Comparison of ENCODE assay signal across 10 cellular contexts in genomic region chr14:22268875-22269274, GRCh38.
DNase-seq lines count a peak whose midpoint lies in the region; ATAC-seq, FAIRE-seq and TF ChIP-seq lines count a peak whose summit lies in the region.
"Had no signal": no experiment of that assay in that cellular context is flagged by ENCODE, and none has a peak within 500 bp of the region (broad histone marks: within the 10 kb centered on the region; RNA-seq: fewer than 3 reads in every experiment).

No MANE protein-coding gene starts in this region.

- H3K4me2 ChIP-seq in Loucy (ENCODE audit: low read depth, low read length, poor library complexity, severe bottlenecking) (no peak overlapping the region), K562 (ENCODE audit: insufficient read depth, low read length) (no peak overlapping the region)

- H3K36me3 Mint-ChIP-seq in nephron progenitor cell (ENCODE audit: low read depth), result no peaks in the 10 kb centered on the region

- no peaks in the 10 kb centered on the region for H3K27me3 ChIP-seq in Loucy (ENCODE audit: insufficient read depth, low read length, poor library complexity, severe bottlenecking)
- H3K27me3 ChIP-seq in K562 (ENCODE audit: control insufficient read depth in 2 of 2, insufficient read depth in 2 of 2, low read length in 2 of 2), result no peaks in the 10 kb centered on the region
- H3K27me3 ChIP-seq in right lobe of liver, result no peaks in the 10 kb centered on the region

- TF ChIP-seq CTCF in Loucy (conservative IDR thresholded peaks at IDR 0.05; ENCODE audit: low read length) (no peak), K562 (IDR thresholded peaks at IDR 0.05 in 2 of 3, conservative IDR thresholded peaks at IDR 0.05 in 1 of 3; ENCODE audit: insufficient read depth in 2 of 3, low read depth in 1 of 3, low read length in 3 of 3) (no peak), nephron progenitor cell (IDR thresholded peaks at IDR 0.05) (no peak), right lobe of liver (IDR thresholded peaks at IDR 0.05) (no peak)

- TF ChIP-seq POLR2A in K562 (conservative IDR thresholded peaks at IDR 0.05) (no peak), right lobe of liver (IDR thresholded peaks at IDR 0.05) (no peak)

- H3K27ac Mint-ChIP-seq in nephron progenitor cell, result peak overlapping the region; percentile 31

- in situ Hi-C loops in K562 (cut with MboI), result no loop called here

- H3K27ac ChIP-seq in K562 (ENCODE audit: extremely low read depth, low read depth, low read length) (no peak overlapping the region), right lobe of liver (no peak overlapping the region)

- H3K4me1 Mint-ChIP-seq in nephron progenitor cell, result peaks cover 25% of the 10 kb centered on the region

- no TSS peak for BruUV-seq in K562 (replicated peaks; lab: Mats Ljungman, UMichigan)

- H3K4me3 ChIP-seq in Loucy (ENCODE audit: low read length, poor library complexity, severe bottlenecking) (no peak overlapping the region), K562 (no peak overlapping the region), right lobe of liver (no peak overlapping the region)

- no peak for TF ChIP-seq RAD21 in K562 (CRISPR knock-in tag; conservative IDR thresholded peaks at IDR 0.05 in 1 of 2, IDR thresholded peaks at IDR 0.05 in 1 of 2)

- H3K4me1 ChIP-seq in Loucy (ENCODE audit: insufficient read depth, low read length, poor library complexity, severe bottlenecking) (peaks cover 33% of the 10 kb centered on the region), K562 (replicated peaks in 1 of 2; ENCODE audit: control insufficient read depth in 2 of 2, insufficient read depth in 2 of 2, low read length in 2 of 2) (no peaks in the 10 kb centered on the region), right lobe of liver (no peaks in the 10 kb centered on the region)

- H3K79me2 ChIP-seq in Loucy (ENCODE audit: insufficient read depth, low read length) (no peaks in the 10 kb centered on the region), K562 (ENCODE audit: control insufficient read depth, insufficient read depth, low read length) (no peaks in the 10 kb centered on the region)

- TF ChIP-seq EP300 in K562 (IDR thresholded peaks at IDR 0.05; ENCODE audit: low read length), result no peak

- FAIRE-seq in K562 (lab: Jason Lieb, UNC), result no peak

- no peaks in the 10 kb centered on the region for H3K9me1 ChIP-seq in K562 (ENCODE audit: control insufficient read depth, insufficient read depth, low read length)

- CTCF ChIA-PET in K562 (lab: Yijun Ruan, JAX; ENCODE audit: low intra/inter-chr PET ratio), result no interaction called here

- no peaks in the 10 kb centered on the region for H4K20me1 ChIP-seq in Loucy (ENCODE audit: insufficient read depth, low read length, poor library complexity, severe bottlenecking)
- H4K20me1 ChIP-seq in K562 (replicated peaks; ENCODE audit: control insufficient read depth, insufficient read depth, low read length), result no peaks in the 10 kb centered on the region

- H3K9me3 Mint-ChIP-seq in nephron progenitor cell, result no peaks in the 10 kb centered on the region

- H2AFZ ChIP-seq in Loucy (ENCODE audit: low read length), result 0 out of 2 replicates have a peak overlapping the region, but pooled peaks have one; percentile 28
- no peak overlapping the region for H2AFZ ChIP-seq in K562 (ENCODE audit: low read depth, low read length)

- DNase-seq in NOMO-1 (lab: John Stamatoyannopoulos, UW; ENCODE audit: unreplicated experiment in 2 of 2) (peak; percentile 29 to 47), NOMO-1 treated with dmso at 0.1 percent for 144 hours (lab: John Stamatoyannopoulos, UW; ENCODE audit: unreplicated experiment) (no peak), K562 (ENCODE audit: extremely low read depth in 1 of 4, low spot score in 3 of 4) (peak in 1 of 4 experiments; percentile 10), nephron progenitor cell (no peak), NCI-H345 (lab: John Stamatoyannopoulos, UW) (no peak), right lobe of liver (no peak)
- no peak for DNase-seq in stimulated activated CD4-positive, alpha-beta T cell treated with anti-CD3 and anti-CD28 coated beads, Interleukin-1b, Interleukin-23, amount 100 ng/mL, for 48 hours
- DNase-seq: NCI-H1092 had no signal

- POLR2A ChIA-PET in K562 (lab: Yijun Ruan, JAX), result no interaction called here

- ATAC-seq in K562 (no peak), right lobe of liver (no peak)
- ATAC-seq: left lobe of liver had no signal

- H3K4me3 Mint-ChIP-seq in nephron progenitor cell, result no peak overlapping the region

- no peaks in the 10 kb centered on the region for H3K36me3 ChIP-seq in Loucy (ENCODE audit: insufficient read depth, low read length)
- H3K36me3 ChIP-seq in K562 (ENCODE audit: control insufficient read depth, insufficient read depth, low read length), result no peaks in the 10 kb centered on the region
- no peaks in the 10 kb centered on the region for H3K36me3 ChIP-seq in right lobe of liver

- no peak overlapping the region for H3K9ac ChIP-seq in Loucy (ENCODE audit: low read depth, low read length, poor library complexity, severe bottlenecking)
- no peak overlapping the region for H3K9ac ChIP-seq in K562 (ENCODE audit: insufficient read depth in 1 of 2, low read depth in 2 of 2, low read length in 2 of 2)

- no peaks in the 10 kb centered on the region for H3F3A ChIP-seq in Loucy (ENCODE audit: low read depth)

- peaks cover 14% of the 10 kb centered on the region for H3K27me3 Mint-ChIP-seq in nephron progenitor cell (ENCODE audit: low read depth, poor library complexity)

- WGBS in K562 (ENCODE audit: insufficient coverage, low coverage, missing lambda C conversion rate), result 8% methylated on average over 2 of the region's 2 CpGs
- 0% methylated on average over 1 of the region's 2 CpGs for WGBS in right lobe of liver (ENCODE audit: insufficient coverage, low coverage, low lambda C conversion rate, missing lambda C conversion rate)

- H3K9me2 ChIP-seq in Loucy (replicated peaks; ENCODE audit: low read depth, low read length), result no peaks in the 10 kb centered on the region

- H3K9me3 ChIP-seq in Loucy (ENCODE audit: insufficient read depth, low read depth, low read length), result no peaks in the 10 kb centered on the region
- no peaks in the 10 kb centered on the region for H3K9me3 ChIP-seq in K562 (replicated peaks; ENCODE audit: control insufficient read depth, insufficient read depth, low read depth, low read length)
- no peaks in the 10 kb centered on the region for H3K9me3 ChIP-seq in right lobe of liver

- intact Hi-C loops in K562 (cut with micrococcal nuclease) (no loop called here), right lobe of liver (cut with DNase I) (no loop called here)

TF ChIP-seq in K562, 482 proteins besides CTCF, POLR2A, EP300 and RAD21:
- TF ChIP-seq MTF1 (CRISPR knock-in tag; IDR thresholded peaks at IDR 0.05; ENCODE audit: borderline replicate concordance), result no peak
- TF ChIP-seq NFIC (IDR thresholded peaks at IDR 0.05), result peak; percentile 68
- TF ChIP-seq FOSL1 (tag; conservative IDR thresholded peaks at IDR 0.05), result peak; percentile 36; the same call in 1 of the 2 replicates

Comparison
In these comparisons a context has a peak if more than half of its experiments do, and no peak if none do; other contexts are left out.
1. DNase-seq: peak in NOMO-1 (2 of 2); none in NOMO-1 treated with dmso at 0.1 percent for 144 hours (single experiment), nephron progenitor cell (single experiment), NCI-H345 (single experiment), right lobe of liver (0 of 3) and stimulated activated CD4-positive, alpha-beta T cell treated with anti-CD3 and anti-CD28 coated beads, Interleukin-1b, Interleukin-23, amount 100 ng/mL, for 48 hours (single experiment).